15 cellular contexts compared by ENCODE assay signal in the genomic region with DNA sequence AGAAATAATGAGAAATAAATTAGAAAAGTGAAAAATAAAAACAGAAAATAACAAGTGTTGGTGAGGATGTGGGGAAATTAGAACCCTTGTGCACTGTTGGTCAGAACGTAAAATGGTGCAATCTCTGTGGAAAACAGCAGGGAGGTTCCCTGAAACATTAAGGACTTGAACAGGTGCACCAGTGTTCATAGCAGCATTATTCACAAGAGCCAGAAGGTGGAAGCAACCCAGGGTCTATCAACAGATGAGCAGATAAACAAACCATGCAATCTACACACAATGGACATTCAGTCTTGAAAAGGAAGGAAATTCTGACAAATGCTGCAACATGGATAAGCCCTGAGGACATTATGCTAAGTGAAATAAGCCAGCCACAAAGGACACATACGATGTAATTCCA. TPM values are rescaled to one million over a fixed set of nuclear protein-coding genes. Genes with fewer than 3 reads are reported as not detected.
DNase-seq lines count a peak whose midpoint lies in the region; ATAC-seq and TF ChIP-seq lines count a peak whose summit lies in the region.
"Had no signal": no experiment of that assay in that cellular context is flagged by ENCODE, and none has a peak within 500 bp of the region (broad histone marks: within the 10 kb centered on the region; RNA-seq: fewer than 3 reads in every experiment).

No MANE protein-coding gene starts in this region.

- no peak for DNase-seq in activated naive CD8-positive, alpha-beta T cell treated with anti-CD3 and anti-CD28 coated beads for 36 hours
- DNase-seq in NCI-H2029 (lab: John Stamatoyannopoulos, UW) (peak; percentile 33), WTC11 (ENCODE audit: low spot score) (no peak), DMS79 (lab: John Stamatoyannopoulos, UW) (no peak)
- DNase-seq: BE2C; CD8-positive, alpha-beta T cell; DMS 273 treated with DMSO at 0.1 percent for 48 hours; H9; Karpas-422; NCI-H510A treated with DMSO at 0.1 percent for 48 hours; PC-3; T-cell had no signal

- CTCF ChIA-PET in WTC11 (lab: Charles Lee), result interaction anchor here (0.6 to 1.2 kb wide), 2 partner anchors 215 to 263 kb away, joined by 3 to 4 read pairs; no protein-coding TSS in a partner anchor

- H3K27me3 Mint-ChIP-seq in activated naive CD8-positive, alpha-beta T cell, result no peaks in the 10 kb centered on the region
- no peaks in the 10 kb centered on the region for H3K27me3 Mint-ChIP-seq in activated naive CD8-positive, alpha-beta T cell treated with anti-CD3 and anti-CD28 coated beads for 36 hours
- H3K27me3 Mint-ChIP-seq in WTC11 (ENCODE audit: low read depth), result no peaks in the 10 kb centered on the region
- H3K27me3 Mint-ChIP-seq: T-cell had no signal

- POLR2A ChIA-PET in WTC11 (lab: Charles Lee), result no interaction called here

- no peak for ATAC-seq in WTC11
- ATAC-seq in HG03354 (IDR thresholded peaks at IDR 0.05; ENCODE audit: poor library complexity, severe bottlenecking, unreplicated experiment), result no peak
- no peak for ATAC-seq in GM18498 (IDR thresholded peaks at IDR 0.05; ENCODE audit: unreplicated experiment)
- ATAC-seq: CD8-positive, alpha-beta T cell; PC-3; T-cell had no signal

- H3K4me1 Mint-ChIP-seq in activated naive CD8-positive, alpha-beta T cell (ENCODE audit: low read depth), result no peaks in the 10 kb centered on the region
- no peaks in the 10 kb centered on the region for H3K4me1 Mint-ChIP-seq in activated naive CD8-positive, alpha-beta T cell treated with anti-CD3 and anti-CD28 coated beads for 36 hours
- no peaks in the 10 kb centered on the region for H3K4me1 Mint-ChIP-seq in WTC11
- H3K4me1 Mint-ChIP-seq: T-cell had no signal

- TF ChIP-seq CTCF in WTC11 (IDR thresholded peaks at IDR 0.05), result no peak

- H3K36me3 Mint-ChIP-seq in activated naive CD8-positive, alpha-beta T cell, result peaks cover 11% of the 10 kb centered on the region
- peaks cover 12% of the 10 kb centered on the region for H3K36me3 Mint-ChIP-seq in activated naive CD8-positive, alpha-beta T cell treated with anti-CD3 and anti-CD28 coated beads for 36 hours
- H3K36me3 Mint-ChIP-seq in WTC11, result peaks cover 53% of the 10 kb centered on the region

- peak overlapping the region; percentile 30 for H3K27ac Mint-ChIP-seq in activated naive CD8-positive, alpha-beta T cell
- H3K27ac Mint-ChIP-seq in activated naive CD8-positive, alpha-beta T cell treated with anti-CD3 and anti-CD28 coated beads for 36 hours, result no peak overlapping the region
- peak overlapping the region; percentile 10; the same call in 1 of the 2 replicates for H3K27ac Mint-ChIP-seq in WTC11
- H3K27ac Mint-ChIP-seq: H9, T-cell had no signal

- no peaks in the 10 kb centered on the region for H3K9me3 Mint-ChIP-seq in activated naive CD8-positive, alpha-beta T cell (ENCODE audit: low read depth)
- H3K9me3 Mint-ChIP-seq in activated naive CD8-positive, alpha-beta T cell treated with anti-CD3 and anti-CD28 coated beads for 36 hours, result no peaks in the 10 kb centered on the region
- no peaks in the 10 kb centered on the region for H3K9me3 Mint-ChIP-seq in WTC11
- H3K9me3 Mint-ChIP-seq: CD8-positive, alpha-beta T cell; H9; T-cell had no signal

- no peak overlapping the region for H3K4me3 Mint-ChIP-seq in activated naive CD8-positive, alpha-beta T cell
- H3K4me3 Mint-ChIP-seq in activated naive CD8-positive, alpha-beta T cell treated with anti-CD3 and anti-CD28 coated beads for 36 hours, result no peak overlapping the region
- no peak overlapping the region for H3K4me3 Mint-ChIP-seq in WTC11
- H3K4me3 Mint-ChIP-seq: CD8-positive, alpha-beta T cell; H9; T-cell had no signal

TF ChIP-seq in WTC11, 78 proteins besides CTCF, POLR2A, EP300 and RAD21:
- TF ChIP-seq ZNF263 (CRISPR knock-in tag; IDR thresholded peaks at IDR 0.05; ENCODE audit: low read depth) (no peak), SP1 (CRISPR knock-in tag; conservative IDR thresholded peaks at IDR 0.05) (no peak), KAT7 (CRISPR knock-in tag; IDR thresholded peaks at IDR 0.05; ENCODE audit: borderline replicate concordance) (no peak), GRHL2 (CRISPR knock-in tag; IDR thresholded peaks at IDR 0.05; ENCODE audit: insufficient replicate concordance, severe bottlenecking) (no peak), RELA (CRISPR knock-in tag; IDR thresholded peaks at IDR 0.05; ENCODE audit: borderline replicate concordance) (no peak), TEAD1 (CRISPR knock-in tag; IDR thresholded peaks at IDR 0.05) (no peak), MXD4 (CRISPR knock-in tag; IDR thresholded peaks at IDR 0.05; ENCODE audit: borderline replicate concordance) (no peak), MYBL2 (CRISPR knock-in tag; IDR thresholded peaks at IDR 0.05) (no peak)
- TF ChIP-seq, protein P1, sequence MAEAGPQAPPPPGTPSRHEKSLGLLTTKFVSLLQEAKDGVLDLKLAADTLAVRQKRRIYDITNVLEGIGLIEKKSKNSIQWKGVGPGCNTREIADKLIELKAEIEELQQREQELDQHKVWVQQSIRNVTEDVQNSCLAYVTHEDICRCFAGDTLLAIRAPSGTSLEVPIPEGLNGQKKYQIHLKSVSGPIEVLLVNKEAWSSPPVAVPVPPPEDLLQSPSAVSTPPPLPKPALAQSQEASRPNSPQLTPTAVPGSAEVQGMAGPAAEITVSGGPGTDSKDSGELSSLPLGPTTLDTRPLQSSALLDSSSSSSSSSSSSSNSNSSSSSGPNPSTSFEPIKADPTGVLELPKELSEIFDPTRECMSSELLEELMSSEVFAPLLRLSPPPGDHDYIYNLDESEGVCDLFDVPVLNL (CRISPR knock-in tag; IDR thresholded peaks at IDR 0.05; ENCODE audit: borderline replicate concordance, low read depth), result no peak
- TF ChIP-seq, protein P2, sequence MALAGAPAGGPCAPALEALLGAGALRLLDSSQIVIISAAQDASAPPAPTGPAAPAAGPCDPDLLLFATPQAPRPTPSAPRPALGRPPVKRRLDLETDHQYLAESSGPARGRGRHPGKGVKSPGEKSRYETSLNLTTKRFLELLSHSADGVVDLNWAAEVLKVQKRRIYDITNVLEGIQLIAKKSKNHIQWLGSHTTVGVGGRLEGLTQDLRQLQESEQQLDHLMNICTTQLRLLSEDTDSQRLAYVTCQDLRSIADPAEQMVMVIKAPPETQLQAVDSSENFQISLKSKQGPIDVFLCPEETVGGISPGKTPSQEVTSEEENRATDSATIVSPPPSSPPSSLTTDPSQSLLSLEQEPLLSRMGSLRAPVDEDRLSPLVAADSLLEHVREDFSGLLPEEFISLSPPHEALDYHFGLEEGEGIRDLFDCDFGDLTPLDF (CRISPR knock-in tag; IDR thresholded peaks at IDR 0.05), result no peak
- TF ChIP-seq, protein P3, sequence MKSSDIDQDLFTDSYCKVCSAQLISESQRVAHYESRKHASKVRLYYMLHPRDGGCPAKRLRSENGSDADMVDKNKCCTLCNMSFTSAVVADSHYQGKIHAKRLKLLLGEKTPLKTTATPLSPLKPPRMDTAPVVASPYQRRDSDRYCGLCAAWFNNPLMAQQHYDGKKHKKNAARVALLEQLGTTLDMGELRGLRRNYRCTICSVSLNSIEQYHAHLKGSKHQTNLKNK (CRISPR knock-in tag; IDR thresholded peaks at IDR 0.05), result no peak
- TF ChIP-seq, protein P4, sequence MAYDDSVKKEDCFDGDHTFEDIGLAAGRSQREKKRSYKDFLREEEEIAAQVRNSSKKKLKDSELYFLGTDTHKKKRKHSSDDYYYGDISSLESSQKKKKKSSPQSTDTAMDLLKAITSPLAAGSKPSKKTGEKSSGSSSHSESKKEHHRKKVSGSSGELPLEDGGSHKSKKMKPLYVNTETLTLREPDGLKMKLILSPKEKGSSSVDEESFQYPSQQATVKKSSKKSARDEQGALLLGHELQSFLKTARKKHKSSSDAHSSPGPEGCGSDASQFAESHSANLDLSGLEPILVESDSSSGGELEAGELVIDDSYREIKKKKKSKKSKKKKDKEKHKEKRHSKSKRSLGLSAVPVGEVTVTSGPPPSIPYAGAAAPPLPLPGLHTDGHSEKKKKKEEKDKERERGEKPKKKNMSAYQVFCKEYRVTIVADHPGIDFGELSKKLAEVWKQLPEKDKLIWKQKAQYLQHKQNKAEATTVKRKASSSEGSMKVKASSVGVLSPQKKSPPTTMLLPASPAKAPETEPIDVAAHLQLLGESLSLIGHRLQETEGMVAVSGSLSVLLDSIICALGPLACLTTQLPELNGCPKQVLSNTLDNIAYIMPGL (CRISPR knock-in tag; IDR thresholded peaks at IDR 0.05), result no peak
- TF ChIP-seq, protein P5, sequence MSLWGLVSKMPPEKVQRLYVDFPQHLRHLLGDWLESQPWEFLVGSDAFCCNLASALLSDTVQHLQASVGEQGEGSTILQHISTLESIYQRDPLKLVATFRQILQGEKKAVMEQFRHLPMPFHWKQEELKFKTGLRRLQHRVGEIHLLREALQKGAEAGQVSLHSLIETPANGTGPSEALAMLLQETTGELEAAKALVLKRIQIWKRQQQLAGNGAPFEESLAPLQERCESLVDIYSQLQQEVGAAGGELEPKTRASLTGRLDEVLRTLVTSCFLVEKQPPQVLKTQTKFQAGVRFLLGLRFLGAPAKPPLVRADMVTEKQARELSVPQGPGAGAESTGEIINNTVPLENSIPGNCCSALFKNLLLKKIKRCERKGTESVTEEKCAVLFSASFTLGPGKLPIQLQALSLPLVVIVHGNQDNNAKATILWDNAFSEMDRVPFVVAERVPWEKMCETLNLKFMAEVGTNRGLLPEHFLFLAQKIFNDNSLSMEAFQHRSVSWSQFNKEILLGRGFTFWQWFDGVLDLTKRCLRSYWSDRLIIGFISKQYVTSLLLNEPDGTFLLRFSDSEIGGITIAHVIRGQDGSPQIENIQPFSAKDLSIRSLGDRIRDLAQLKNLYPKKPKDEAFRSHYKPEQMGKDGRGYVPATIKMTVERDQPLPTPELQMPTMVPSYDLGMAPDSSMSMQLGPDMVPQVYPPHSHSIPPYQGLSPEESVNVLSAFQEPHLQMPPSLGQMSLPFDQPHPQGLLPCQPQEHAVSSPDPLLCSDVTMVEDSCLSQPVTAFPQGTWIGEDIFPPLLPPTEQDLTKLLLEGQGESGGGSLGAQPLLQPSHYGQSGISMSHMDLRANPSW (CRISPR knock-in tag; conservative IDR thresholded peaks at IDR 0.05; ENCODE audit: low read depth), result no peak
- TF ChIP-seq, protein P6, sequence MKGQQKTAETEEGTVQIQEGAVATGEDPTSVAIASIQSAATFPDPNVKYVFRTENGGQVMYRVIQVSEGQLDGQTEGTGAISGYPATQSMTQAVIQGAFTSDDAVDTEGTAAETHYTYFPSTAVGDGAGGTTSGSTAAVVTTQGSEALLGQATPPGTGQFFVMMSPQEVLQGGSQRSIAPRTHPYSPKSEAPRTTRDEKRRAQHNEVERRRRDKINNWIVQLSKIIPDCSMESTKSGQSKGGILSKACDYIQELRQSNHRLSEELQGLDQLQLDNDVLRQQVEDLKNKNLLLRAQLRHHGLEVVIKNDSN (CRISPR knock-in tag; IDR thresholded peaks at IDR 0.05), result no peak
TF ChIP-seq in WTC11: peak in this region for 0.

RNA-seq across cellular contexts. Expression of a gene that starts 58.2 kb away (rescaled TPM):
- total RNA-seq in activated naive CD8-positive, alpha-beta T cell treated with anti-CD3 and anti-CD28 coated beads for 36 hours, result under 1 TPM; 0.04 to 0.06 TPM
- total RNA-seq in WTC11 (2021), result 3.3 to 4.3 TPM (median 3.7 TPM) in 3 replicates
